In genomic region chr5:140553657-140554056, GRCh38 we compare ENCODE assay signal across 12 cellular contexts. TPM values are rescaled to one million over a fixed set of nuclear protein-coding genes. Genes with fewer than 3 reads are reported as not detected.
A peak's percentile ranks its signal among the peaks of the same experiment; 100 is the strongest.
DNase-seq lines count a peak whose midpoint lies in the region; ATAC-seq and TF ChIP-seq lines count a peak whose summit lies in the region.
"Had no signal": no experiment of that assay in that cellular context is flagged by ENCODE, and none has a peak within 500 bp of the region (broad histone marks: within the 10 kb centered on the region; RNA-seq: fewer than 3 reads in every experiment).

No MANE protein-coding gene starts in this region.

- H3K9me3 ChIP-seq in PC-3 (ENCODE audit: low read length): no peaks in the 10 kb centered on the region
- H3K9me3 ChIP-seq: BLaER1, colonic mucosa, testis had no signal

- H4K20me1 ChIP-seq in PC-3 (ENCODE audit: low read length): no peaks in the 10 kb centered on the region

- TF ChIP-seq CTCF in PC-3 (conservative IDR thresholded peaks at IDR 0.05; ENCODE audit: low read depth, low read length): no peak

- H3K27ac ChIP-seq in PC-3 (ENCODE audit: low read length): peak overlapping the region; percentile 60
- H3K27ac ChIP-seq: BLaER1, colonic mucosa, testis had no signal

- no peaks in the 10 kb centered on the region for H3K9me2 ChIP-seq in PC-3 (replicated peaks; ENCODE audit: low read length)

- BruUV-seq in PC-3 (replicated peaks; lab: Mats Ljungman, UMichigan): no TSS peak

- CTCF ChIA-PET in PC-3 (lab: Charles Lee): no interaction called here

- H3K9ac ChIP-seq in PC-3 (ENCODE audit: low read length): no peak overlapping the region
- H3K9ac ChIP-seq: BLaER1 had no signal

- H3K9me3 Mint-ChIP-seq in activated T-cell treated with anti-CD3 and anti-CD28 coated beads, Interleukin-2, amount 50 U/mL, for 72 hours: no peaks in the 10 kb centered on the region
- no peaks in the 10 kb centered on the region for H3K9me3 Mint-ChIP-seq in effector memory CD8-positive, alpha-beta T cell
- H3K9me3 Mint-ChIP-seq in stimulated activated naive B cell treated with anti-CD40 and anti-IgM and Interleukin-4, amounts not matched to agents 10 μg/mL and 1 μg/mL and 100 μg/mL, for 72 hours: no peaks in the 10 kb centered on the region

- H2AFZ ChIP-seq in PC-3 (ENCODE audit: low read length): no peak overlapping the region

- peaks cover 31% of the 10 kb centered on the region for H3K4me1 ChIP-seq in PC-3 (ENCODE audit: insufficient read depth, low read length)

- H3K36me3 ChIP-seq in PC-3 (ENCODE audit: low read depth, low read length): peaks cover 22% of the 10 kb centered on the region; the same call in 1 of the 2 replicates

- H3K4me3 Mint-ChIP-seq in activated T-cell treated with anti-CD3 and anti-CD28 coated beads, Interleukin-2, amount 50 U/mL, for 72 hours: peak overlapping the region; percentile 88 to 91
- no peak overlapping the region for H3K4me3 Mint-ChIP-seq in effector memory CD8-positive, alpha-beta T cell
- H3K4me3 Mint-ChIP-seq in stimulated activated naive B cell treated with anti-CD40 and anti-IgM and Interleukin-4, amounts not matched to agents 10 μg/mL and 1 μg/mL and 100 μg/mL, for 72 hours: peak overlapping the region in 1 of 2 donors; percentile 41

- H3K27me3 ChIP-seq in PC-3 (ENCODE audit: low read length): no peaks in the 10 kb centered on the region
- H3K27me3 ChIP-seq: BLaER1, colonic mucosa, testis had no signal

- intact Hi-C loops in PC-3 (cut with micrococcal nuclease): no loop called here

- peaks cover 85% of the 10 kb centered on the region for H3K4me1 Mint-ChIP-seq in activated T-cell treated with anti-CD3 and anti-CD28 coated beads, Interleukin-2, amount 50 U/mL, for 72 hours (ENCODE audit: low read depth)
- peaks cover 44 to 67% of the 10 kb centered on the region in 2 donors for H3K4me1 Mint-ChIP-seq in effector memory CD8-positive, alpha-beta T cell (ENCODE audit: low read depth in 2 of 2)
- peaks cover 56 to 81% of the 10 kb centered on the region in 2 donors for H3K4me1 Mint-ChIP-seq in stimulated activated naive B cell treated with anti-CD40 and anti-IgM and Interleukin-4, amounts not matched to agents 10 μg/mL and 1 μg/mL and 100 μg/mL, for 72 hours

- H3F3A ChIP-seq in PC-3 (ENCODE audit: low read length, unreplicated experiment): no peaks in the 10 kb centered on the region

- no peak for DNase-seq in activated T-cell treated with anti-CD3 and anti-CD28 coated beads, Interleukin-2, amount 50 U/mL, for 72 hours
- DNase-seq in activated T-cell treated with anti-CD3 and anti-CD28 coated beads, Interleukin-2, amount 50 U/mL, for 1 hour: no peak
- peak; percentile 42 for DNase-seq in PC-3
- DNase-seq in effector memory CD8-positive, alpha-beta T cell: no peak
- DNase-seq in stimulated activated naive B cell treated with anti-CD40 and anti-IgM and Interleukin-4, amounts not matched to agents 10 μg/mL and 1 μg/mL and 100 μg/mL, for 72 hours: no peak
- no peak for DNase-seq in NCI-H1694 treated with DMSO at 0.1 percent for 48 hours (lab: John Stamatoyannopoulos, UW)
- no peak for DNase-seq in stimulated activated CD4-positive, alpha-beta T cell treated with anti-CD3 and anti-CD28 coated beads, Interleukin-4, amount 100 ng/mL, for 4 hours
- DNase-seq in activated CD4-positive, alpha-beta T cell treated with anti-CD3 and anti-CD28 coated beads, Interleukin-2, amount 50 U/mL, for 48 hours: no peak
- DNase-seq: colonic mucosa, NCI-H1105, testis had no signal

- ATAC-seq in activated T-cell treated with anti-CD3 and anti-CD28 coated beads, Interleukin-2, amount 50 U/mL, for 72 hours (replicated peaks in 1 of 2): peak; percentile 39 to 43
- ATAC-seq in PC-3: no peak
- no peak for ATAC-seq in effector memory CD8-positive, alpha-beta T cell (replicated peaks)
- peak; percentile 33 to 50 for ATAC-seq in stimulated activated naive B cell treated with anti-CD40 and anti-IgM and Interleukin-4, amounts not matched to agents 10 μg/mL and 1 μg/mL and 100 μg/mL, for 72 hours (replicated peaks)

- peaks cover 22 to 29% of the 10 kb centered on the region in 2 donors for H3K36me3 Mint-ChIP-seq in activated T-cell treated with anti-CD3 and anti-CD28 coated beads, Interleukin-2, amount 50 U/mL, for 72 hours (ENCODE audit: insufficient read depth in 2 of 2)
- peaks cover 26% of the 10 kb centered on the region for H3K36me3 Mint-ChIP-seq in effector memory CD8-positive, alpha-beta T cell (ENCODE audit: insufficient read depth)
- H3K36me3 Mint-ChIP-seq in stimulated activated naive B cell treated with anti-CD40 and anti-IgM and Interleukin-4, amounts not matched to agents 10 μg/mL and 1 μg/mL and 100 μg/mL, for 72 hours: peaks cover 59 to 65% of the 10 kb centered on the region in 2 donors

- H3K27me3 Mint-ChIP-seq in activated T-cell treated with anti-CD3 and anti-CD28 coated beads, Interleukin-2, amount 50 U/mL, for 72 hours (ENCODE audit: low read depth): no peaks in the 10 kb centered on the region
- no peaks in the 10 kb centered on the region for H3K27me3 Mint-ChIP-seq in effector memory CD8-positive, alpha-beta T cell
- H3K27me3 Mint-ChIP-seq in stimulated activated naive B cell treated with anti-CD40 and anti-IgM and Interleukin-4, amounts not matched to agents 10 μg/mL and 1 μg/mL and 100 μg/mL, for 72 hours: no peaks in the 10 kb centered on the region

- no peak overlapping the region for H3K4me3 ChIP-seq in PC-3 (ENCODE audit: low read length)
- H3K4me3 ChIP-seq: BLaER1, colonic mucosa, testis had no signal

- H3K4me2 ChIP-seq in PC-3 (ENCODE audit: low read length): peak overlapping the region; percentile 18; the same call in 1 of the 2 replicates
- H3K4me2 ChIP-seq: BLaER1 had no signal

- POLR2A ChIA-PET in PC-3 (lab: Charles Lee; ENCODE audit: unreplicated experiment): no interaction called here

- peak overlapping the region; percentile 95 for H3K27ac Mint-ChIP-seq in activated T-cell treated with anti-CD3 and anti-CD28 coated beads, Interleukin-2, amount 50 U/mL, for 72 hours
- peak overlapping the region; percentile 96 to 97 for H3K27ac Mint-ChIP-seq in effector memory CD8-positive, alpha-beta T cell
- H3K27ac Mint-ChIP-seq in stimulated activated naive B cell treated with anti-CD40 and anti-IgM and Interleukin-4, amounts not matched to agents 10 μg/mL and 1 μg/mL and 100 μg/mL, for 72 hours: peak overlapping the region; percentile 21

- peaks cover 45% of the 10 kb centered on the region for H3K79me2 ChIP-seq in PC-3 (ENCODE audit: low read length)

RNA-seq across cellular contexts. Expression of gene SRA1, which starts 3.6 kb away (rescaled TPM):
- total RNA-seq in activated T-cell treated with anti-CD3 and anti-CD28 coated beads, Interleukin-2, amount 50 U/mL, for 72 hours: 10 to 100 TPM; 50.8 to 61.1 TPM
- 48.6 and 55.8 TPM in 2 replicates for total RNA-seq in PC-3 (2014; rRNA removed)

RNA-seq across cellular contexts. Expression of gene EIF4EBP3, which starts 6.2 kb away (rescaled TPM):
- 10 to 100 TPM; 14.4 to 16.8 TPM for total RNA-seq in activated T-cell treated with anti-CD3 and anti-CD28 coated beads, Interleukin-2, amount 50 U/mL, for 72 hours
- total RNA-seq in PC-3 (2014; rRNA removed): not detected in 2 replicates

RNA-seq across cellular contexts. Expression of gene APBB3, which starts 10.7 kb away (rescaled TPM):
- total RNA-seq in activated T-cell treated with anti-CD3 and anti-CD28 coated beads, Interleukin-2, amount 50 U/mL, for 72 hours: 10 to 100 TPM; 33.8 to 38.2 TPM
- total RNA-seq in PC-3 (2014; rRNA removed): 11.4 and 13.6 TPM in 2 replicates

RNA-seq across cellular contexts. Expression of gene SLC35A4, which starts 11.0 kb away (rescaled TPM):
- total RNA-seq in activated T-cell treated with anti-CD3 and anti-CD28 coated beads, Interleukin-2, amount 50 U/mL, for 72 hours: 10 to 100 TPM; 52.7 to 69.3 TPM
- 25.0 and 29.1 TPM in 2 replicates for total RNA-seq in PC-3 (2014; rRNA removed)

Comparison
In these comparisons a context has a peak if more than half of its experiments do, and no peak if none do; other contexts are left out.
1. ATAC-seq: peak in activated T-cell treated with anti-CD3 and anti-CD28 coated beads, Interleukin-2, amount 50 U/mL, for 72 hours (2 of 2) and stimulated activated naive B cell treated with anti-CD40 and anti-IgM and Interleukin-4, amounts not matched to agents 10 μg/mL and 1 μg/mL and 100 μg/mL, for 72 hours (2 of 2); none in PC-3 (single experiment) and effector memory CD8-positive, alpha-beta T cell (single experiment).
2. H3K27ac Mint-ChIP-seq: peak in every context shown above with its lines; median percentile 96 in effector memory CD8-positive, alpha-beta T cell; 95 in activated T-cell treated with anti-CD3 and anti-CD28 coated beads, Interleukin-2, amount 50 U/mL, for 72 hours; 21 in stimulated activated naive B cell treated with anti-CD40 and anti-IgM and Interleukin-4, amounts not matched to agents 10 μg/mL and 1 μg/mL and 100 μg/mL, for 72 hours.
3. H3K4me3 Mint-ChIP-seq: peak in activated T-cell treated with anti-CD3 and anti-CD28 coated beads, Interleukin-2, amount 50 U/mL, for 72 hours (2 of 2); none in effector memory CD8-positive, alpha-beta T cell (0 of 2).
4. RNA of gene EIF4EBP3, which starts 6.2 kb away (total RNA-seq): 14.4 to 16.8 TPM in activated T-cell treated with anti-CD3 and anti-CD28 coated beads, Interleukin-2, amount 50 U/mL, for 72 hours; not detected in PC-3; every median in the first group is over 10 times any median in the second.